Comparison of ENCODE assay signal across 8 cellular contexts in the genomic region with DNA sequence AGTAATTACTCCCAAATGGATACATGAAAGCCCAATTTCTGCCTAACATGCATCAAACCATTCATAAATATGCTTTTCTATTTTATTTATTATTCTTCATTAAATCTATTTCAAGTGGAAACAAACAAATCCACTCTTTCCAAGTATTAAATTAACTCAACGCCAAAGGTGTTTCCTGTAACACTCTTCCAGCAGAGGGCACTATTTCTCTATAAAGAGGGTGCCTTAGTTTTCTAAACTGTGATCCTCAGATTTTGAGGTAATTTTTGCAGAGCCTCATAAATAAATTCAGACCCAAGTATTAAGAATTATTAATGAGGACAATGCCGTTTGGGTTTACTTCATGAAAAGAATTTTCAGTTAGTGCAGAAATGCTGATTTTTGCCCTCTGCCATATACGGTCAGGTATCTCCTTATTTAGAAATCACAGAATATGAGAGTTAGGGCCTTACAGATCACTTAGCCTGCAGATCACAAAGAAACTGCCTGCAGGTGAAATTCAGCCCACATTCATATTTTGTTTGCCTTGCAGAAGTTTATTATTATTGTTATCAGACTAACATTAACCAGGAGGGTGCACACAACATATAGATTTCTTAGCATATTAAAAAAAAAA.
A peak's percentile ranks its signal among the peaks of the same experiment; 100 is the strongest.
DNase-seq lines count a peak whose midpoint lies in the region; ATAC-seq, FAIRE-seq and TF ChIP-seq lines count a peak whose summit lies in the region.

No MANE protein-coding gene starts in this region.

- H3K4me3 ChIP-seq in GM12864 (ENCODE audit: low read depth, low read length) (no peak overlapping the region), SU-DHL-6 (ENCODE audit: insufficient read depth, low read length, poor library complexity, severe bottlenecking) (no peak overlapping the region), neutrophil (ENCODE audit: low read depth in 1 of 2, low read length in 1 of 2) (no peak overlapping the region)

- no peak overlapping the region for H3K4me2 ChIP-seq in SU-DHL-6 (ENCODE audit: low read depth, low read length, poor library complexity, severe bottlenecking)

- H3K36me3 ChIP-seq in SU-DHL-6 (ENCODE audit: low read length): no peaks in the 10 kb centered on the region
- H3K36me3 ChIP-seq in neutrophil: no peaks in the 10 kb centered on the region

- H3K9me2 ChIP-seq in SU-DHL-6 (replicated peaks; ENCODE audit: insufficient read depth, low read length): no peaks in the 10 kb centered on the region

- peak; percentile 98 for FAIRE-seq in A204.1 (lab: Jason Lieb, UNC)

- DNase-seq in GM12864 (ENCODE audit: low read depth) (no peak), NCI-H1694 treated with DMSO at 0.1 percent for 48 hours (lab: John Stamatoyannopoulos, UW) (peak; percentile 87), fibroblast of gingiva (ENCODE audit: low read depth) (peak; percentile 46), GF-D8 (lab: John Stamatoyannopoulos, UW) (no peak)

- peaks cover 15 to 16% of the 10 kb centered on the region in 2 experiments for H3K4me1 ChIP-seq in neutrophil (ENCODE audit: control insufficient read depth in 1 of 2, insufficient read depth in 1 of 2, low read depth in 1 of 2, low read length in 1 of 2)

- H3K9me3 ChIP-seq in SU-DHL-6 (ENCODE audit: insufficient read depth, low read length): no peaks in the 10 kb centered on the region
- no peaks in the 10 kb centered on the region for H3K9me3 ChIP-seq in neutrophil

- TF ChIP-seq CTCF in GM12864 (IDR thresholded peaks at IDR 0.05; ENCODE audit: low read depth, low read length, missing control alignments) (peak; percentile 49), SU-DHL-6 (IDR thresholded peaks at IDR 0.05; ENCODE audit: insufficient read depth, low read length, poor library complexity, severe bottlenecking) (peak; percentile 81), neutrophil (IDR thresholded peaks at IDR 0.05) (peak; percentile 68)

- H3K79me2 ChIP-seq in SU-DHL-6 (ENCODE audit: insufficient read depth, low read length): no peaks in the 10 kb centered on the region

- no peak overlapping the region for H3K9ac ChIP-seq in SU-DHL-6 (ENCODE audit: low read length)

- no peaks in the 10 kb centered on the region for H4K20me1 ChIP-seq in SU-DHL-6 (ENCODE audit: low read depth, low read length)

- H2AFZ ChIP-seq in SU-DHL-6 (ENCODE audit: low read depth, low read length, severe bottlenecking): no peak overlapping the region

- no peaks in the 10 kb centered on the region for H3F3A ChIP-seq in SU-DHL-6 (ENCODE audit: insufficient read depth)

- H3K27ac ChIP-seq in SU-DHL-6 (ENCODE audit: low read depth, low read length) (no peak overlapping the region), neutrophil (no peak overlapping the region)

- H3K27me3 ChIP-seq in SU-DHL-6 (ENCODE audit: low read length) (no peaks in the 10 kb centered on the region), neutrophil (no peaks in the 10 kb centered on the region)

- no peak for ATAC-seq in GM21528 (IDR thresholded peaks at IDR 0.05; ENCODE audit: low FRiP score, unreplicated experiment)

Comparison
In these comparisons a context has a peak if more than half of its experiments do, and no peak if none do; other contexts are left out.
1. DNase-seq: peak in NCI-H1694 treated with DMSO at 0.1 percent for 48 hours (single experiment) and fibroblast of gingiva (single experiment); none in GM12864 (single experiment) and GF-D8 (single experiment).
2. Peak in every context shown above with its lines, with median percentiles within 50 percentile points of each other: CTCF ChIP-seq.